In genomic region chr4:156773648-156774357, GRCh38 we compare ENCODE assay signal across 16 cellular contexts.
DNase-seq lines count a peak whose midpoint lies in the region; ATAC-seq and TF ChIP-seq lines count a peak whose summit lies in the region.
"Had no signal": no experiment of that assay in that cellular context is flagged by ENCODE, and none has a peak within 500 bp of the region (broad histone marks: within the 10 kb centered on the region; RNA-seq: fewer than 3 reads in every experiment).

No MANE protein-coding gene starts in this region.

- H3K36me3 Mint-ChIP-seq in dendritic cell treated with granulocyte-macrophage colony-stimulating factor and Interleukin-4, amounts not matched to agents 40 ng/mL and 50 ng/mL, for 4 days (ENCODE audit: low read depth): peaks cover 12% of the 10 kb centered on the region
- H3K36me3 Mint-ChIP-seq: memory B cell had no signal

- H3K9me3 ChIP-seq in PC-3 (ENCODE audit: low read length) (no peaks in the 10 kb centered on the region), trophoblast cell (ENCODE audit: insufficient read depth, low read depth, low read length) (no peaks in the 10 kb centered on the region)
- H3K9me3 ChIP-seq: BLaER1, esophagus muscularis mucosa, MG63, tibial nerve had no signal

- H3K36me3 ChIP-seq in PC-3 (ENCODE audit: low read depth, low read length): no peaks in the 10 kb centered on the region
- no peaks in the 10 kb centered on the region for H3K36me3 ChIP-seq in trophoblast cell (ENCODE audit: control insufficient read depth in 1 of 2, insufficient read depth in 2 of 2, low read length in 2 of 2)
- H3K36me3 ChIP-seq: BLaER1, esophagus muscularis mucosa, MG63, tibial nerve had no signal

- no peak overlapping the region for H3K14ac ChIP-seq in trophoblast cell (ENCODE audit: low read length)

- no peak overlapping the region for H2AK5ac ChIP-seq in trophoblast cell (ENCODE audit: low read length)

- no peak overlapping the region for H3K4ac ChIP-seq in trophoblast cell (ENCODE audit: low read depth, low read length)

- no peaks in the 10 kb centered on the region for H3K9me3 Mint-ChIP-seq in dendritic cell treated with granulocyte-macrophage colony-stimulating factor and Interleukin-4, amounts not matched to agents 40 ng/mL and 50 ng/mL, for 4 days

- H3K4me1 ChIP-seq in PC-3 (ENCODE audit: insufficient read depth, low read length): peaks cover 70% of the 10 kb centered on the region
- H3K4me1 ChIP-seq in trophoblast cell (ENCODE audit: control insufficient read depth in 1 of 2, insufficient read depth in 2 of 2, low read length in 2 of 2): peaks cover 3 to 4% of the 10 kb centered on the region in 2 experiments

- H3K4me1 Mint-ChIP-seq in dendritic cell treated with granulocyte-macrophage colony-stimulating factor and Interleukin-4, amounts not matched to agents 40 ng/mL and 50 ng/mL, for 4 days (ENCODE audit: low read depth): peaks cover 20% of the 10 kb centered on the region
- H3K4me1 Mint-ChIP-seq: memory B cell had no signal

- intact Hi-C loops in PC-3 (cut with micrococcal nuclease): loop anchor here (5.0 to 10.0 kb wide), 2 partner anchors 199 to 297 kb away; no protein-coding TSS in a partner anchor
- intact Hi-C loops in dendritic cell treated with granulocyte-macrophage colony-stimulating factor and Interleukin-4, amounts not matched to agents 40 ng/mL and 50 ng/mL, for 4 days (cut with micrococcal nuclease): no loop called here

- peaks cover under 1% of the 10 kb centered on the region for H3F3A ChIP-seq in PC-3 (ENCODE audit: low read length, unreplicated experiment)

- no peak overlapping the region for H3K4me3 Mint-ChIP-seq in dendritic cell treated with granulocyte-macrophage colony-stimulating factor and Interleukin-4, amounts not matched to agents 40 ng/mL and 50 ng/mL, for 4 days
- H3K4me3 Mint-ChIP-seq: memory B cell had no signal

- no peak overlapping the region for H3K4me3 ChIP-seq in PC-3 (ENCODE audit: low read length)
- H3K4me3 ChIP-seq in trophoblast cell (ENCODE audit: low read depth, low read length): no peak overlapping the region
- H3K4me3 ChIP-seq: BLaER1, esophagus muscularis mucosa, MG63, tibial nerve had no signal

- H3K79me1 ChIP-seq in trophoblast cell (ENCODE audit: low read length): peaks cover 10% of the 10 kb centered on the region

- CTCF ChIA-PET in PC-3 (lab: Charles Lee): no interaction called here

- H3K9ac ChIP-seq in PC-3 (ENCODE audit: low read length) (0 out of 2 replicates have a peak overlapping the region, but pooled peaks have one; percentile 8), trophoblast cell (ENCODE audit: low read length) (no peak overlapping the region)
- H3K9ac ChIP-seq: BLaER1 had no signal

- peak overlapping the region; percentile 65 for H3K27ac ChIP-seq in PC-3 (ENCODE audit: low read length)
- H3K27ac ChIP-seq in trophoblast cell (ENCODE audit: low read depth, low read length): peak overlapping the region; percentile 99
- H3K27ac ChIP-seq: BLaER1 had no signal

- no peak overlapping the region for H3K18ac ChIP-seq in trophoblast cell (ENCODE audit: low read length)

- no TSS peak for BruUV-seq in PC-3 (replicated peaks; lab: Mats Ljungman, UMichigan)

- H3K27me3 ChIP-seq in PC-3 (ENCODE audit: low read length) (no peaks in the 10 kb centered on the region), trophoblast cell (ENCODE audit: insufficient read depth, low read length) (no peaks in the 10 kb centered on the region)
- H3K27me3 ChIP-seq: BLaER1, esophagus muscularis mucosa, MG63, tibial nerve had no signal

- H3K4me2 ChIP-seq in PC-3 (ENCODE audit: low read length) (peak overlapping the region; percentile 39), trophoblast cell (ENCODE audit: low read length) (peak overlapping the region; percentile 15)
- H3K4me2 ChIP-seq: BLaER1 had no signal

- H3K27ac Mint-ChIP-seq in dendritic cell treated with granulocyte-macrophage colony-stimulating factor and Interleukin-4, amounts not matched to agents 40 ng/mL and 50 ng/mL, for 4 days: peak overlapping the region; percentile 2
- H3K27ac Mint-ChIP-seq: memory B cell had no signal

- POLR2A ChIA-PET in PC-3 (lab: Charles Lee; ENCODE audit: unreplicated experiment): no interaction called here

- no peaks in the 10 kb centered on the region for H3K9me2 ChIP-seq in PC-3 (replicated peaks; ENCODE audit: low read length)

- H4K20me1 ChIP-seq in PC-3 (ENCODE audit: low read length): no peaks in the 10 kb centered on the region
- H4K20me1 ChIP-seq: BLaER1 had no signal

- TF ChIP-seq CTCF in PC-3 (conservative IDR thresholded peaks at IDR 0.05; ENCODE audit: low read depth, low read length): no peak
- TF ChIP-seq CTCF in GM10266 (IDR thresholded peaks at IDR 0.05; ENCODE audit: control insufficient read depth, insufficient read depth, low read depth, missing control alignments): no peak

- no peak overlapping the region for H3K23ac ChIP-seq in trophoblast cell (ENCODE audit: low read length)

- H3K27me3 Mint-ChIP-seq in dendritic cell treated with granulocyte-macrophage colony-stimulating factor and Interleukin-4, amounts not matched to agents 40 ng/mL and 50 ng/mL, for 4 days: no peaks in the 10 kb centered on the region
- H3K27me3 Mint-ChIP-seq: memory B cell had no signal

- no peak overlapping the region for H4K12ac ChIP-seq in trophoblast cell (ENCODE audit: low read depth, low read length)

- DNase-seq in DMS114 treated with DMSO at 0.1 percent for 48 hours (lab: John Stamatoyannopoulos, UW; ENCODE audit: unreplicated experiment) (peak; percentile 89), PC-3 (peak; percentile 63), trophoblast cell (peak; percentile 5 to 54), cerebellar nuclear complex (lab: John Stamatoyannopoulos, UW) (no peak), iPS-NIHi7 (ENCODE audit: extremely low spot score) (no peak), NCI-H526 (lab: John Stamatoyannopoulos, UW) (no peak), GM10266 (ENCODE audit: extremely low spot score) (no peak)
- DNase-seq: central memory CD4-positive, alpha-beta T cell; occipital lobe; stimulated activated CD4-positive, alpha-beta T cell treated with anti-CD3 and anti-CD28 coated beads, Interleukin-15, amount 100 ng/mL, for 24 hours had no signal

- peak overlapping the region; percentile 100 for H2BK5ac ChIP-seq in trophoblast cell (ENCODE audit: low read depth, low read length, poor library complexity)

- H2AFZ ChIP-seq in PC-3 (ENCODE audit: low read length) (no peak overlapping the region), trophoblast cell (ENCODE audit: insufficient read depth, low read length, poor library complexity) (no peak overlapping the region)

- H2BK12ac ChIP-seq in trophoblast cell (ENCODE audit: low read length): no peak overlapping the region

- H4K91ac ChIP-seq in trophoblast cell (ENCODE audit: low read depth, low read length): peak overlapping the region; percentile 99

- H3K79me2 ChIP-seq in PC-3 (ENCODE audit: low read length): no peaks in the 10 kb centered on the region
- no peaks in the 10 kb centered on the region for H3K79me2 ChIP-seq in trophoblast cell (ENCODE audit: control insufficient read depth, insufficient read depth, low read length, poor library complexity)

- peak overlapping the region; percentile 93 for H2BK120ac ChIP-seq in trophoblast cell (ENCODE audit: insufficient read depth, low read length, poor library complexity)

- ATAC-seq in PC-3: no peak

- no peak overlapping the region for H4K8ac ChIP-seq in trophoblast cell (ENCODE audit: low read depth, low read length)

- 100% methylated on average over 1 of the region's 4 CpGs for WGBS in trophoblast cell (ENCODE audit: extremely low coverage, insufficient coverage, insufficient read length)

Comparison
In these comparisons a context has a peak if more than half of its experiments do, and no peak if none do; other contexts are left out.
1. DNase-seq: peak in DMS114 treated with DMSO at 0.1 percent for 48 hours (single experiment), PC-3 (single experiment) and trophoblast cell (2 of 2); none in cerebellar nuclear complex (0 of 2), iPS-NIHi7 (single experiment), NCI-H526 (0 of 2) and GM10266 (single experiment).